ENCODE assay signal across 9 cellular contexts in genomic region chrX:45849261-45849660, GRCh38.
A peak's percentile ranks its signal among the peaks of the same experiment; 100 is the strongest.
DNase-seq lines count a peak whose midpoint lies in the region; ATAC-seq, FAIRE-seq and TF ChIP-seq lines count a peak whose summit lies in the region.
"Had no signal": no experiment of that assay in that cellular context is flagged by ENCODE, and none has a peak within 500 bp of the region (broad histone marks: within the 10 kb centered on the region; RNA-seq: fewer than 3 reads in every experiment).

No MANE protein-coding gene starts in this region.

- ATAC-seq in body of pancreas (no peak), left lung (peak; percentile 67), HG03045 (IDR thresholded peaks at IDR 0.05; ENCODE audit: unreplicated experiment) (no peak), GM19324 (IDR thresholded peaks at IDR 0.05; ENCODE audit: low FRiP score, unreplicated experiment) (no peak)

- intact Hi-C loops in body of pancreas (cut with DNase I) (loop anchor here (5.0 kb wide), 1 partner anchor 332 kb away; no protein-coding TSS in a partner anchor), left lung (cut with DNase I) (no loop called here), kidney (cut with DNase I) (no loop called here)

- no peaks in the 10 kb centered on the region for H3K9me3 ChIP-seq in NT2/D1 (ENCODE audit: insufficient read depth, low read length)
- no peaks in the 10 kb centered on the region for H3K9me3 ChIP-seq in body of pancreas
- no peaks in the 10 kb centered on the region for H3K9me3 ChIP-seq in left lung
- no peaks in the 10 kb centered on the region for H3K9me3 ChIP-seq in kidney (ENCODE audit: control insufficient read depth in 1 of 2, low read length in 2 of 2)
- H3K9me3 ChIP-seq: SJCRH30 had no signal

- FAIRE-seq in kidney (lab: Jason Lieb, UNC), result no peak

- 0 to 5% methylated on average over 4 of the region's 4 CpGs for WGBS in body of pancreas, 2 donors

- DNase-seq in AML-193 (lab: John Stamatoyannopoulos, UW) (peak; percentile 21 to 32), NT2/D1 (ENCODE audit: low read depth, low spot score) (no peak), body of pancreas (peak in 2 of 4 donors; percentile 22 to 24), left lung (no peak), kidney (no peak)

- no peak for TF ChIP-seq POLR2A in body of pancreas (IDR thresholded peaks at IDR 0.05)

- H3K4me3 ChIP-seq in GM12875 (ENCODE audit: low read depth, low read length) (no peak overlapping the region), NT2/D1 (ENCODE audit: insufficient read length, low read depth) (peak overlapping the region; percentile 90), body of pancreas (no peak overlapping the region), left lung (peak overlapping the region in 1 of 2 donors; percentile 56), kidney (ENCODE audit: low read length in 2 of 2) (no peak overlapping the region)

- H3K36me3 ChIP-seq in NT2/D1 (ENCODE audit: insufficient read depth, insufficient read length, low read length) (peaks cover 43% of the 10 kb centered on the region), body of pancreas (replicated peaks in 1 of 2; ENCODE audit: insufficient read depth in 1 of 2, low read depth in 2 of 2) (no peaks in the 10 kb centered on the region), left lung (no peaks in the 10 kb centered on the region), kidney (ENCODE audit: control insufficient read depth in 1 of 2, insufficient read depth in 2 of 2, low read length in 2 of 2) (no peaks in the 10 kb centered on the region)
- H3K36me3 ChIP-seq: SJCRH30 had no signal

- TF ChIP-seq CTCF in GM12875 (IDR thresholded peaks at IDR 0.05; ENCODE audit: borderline replicate concordance, insufficient read depth, low read depth, low read length), result 0 out of 2 replicates have a peak, but pooled peaks have one; percentile 5
- TF ChIP-seq CTCF in body of pancreas (IDR thresholded peaks at IDR 0.05), result peak in 4 of 7 experiments; percentile 9 to 41 (median 28)
- peak in 1 of 2 donors; percentile 22 for TF ChIP-seq CTCF in left lung (IDR thresholded peaks at IDR 0.05)
- no peak for TF ChIP-seq CTCF in kidney (IDR thresholded peaks at IDR 0.05; ENCODE audit: borderline replicate concordance, extremely low read depth, insufficient read depth)

- H3K27me3 ChIP-seq in NT2/D1 (ENCODE audit: insufficient read depth, insufficient read length) (no peaks in the 10 kb centered on the region), body of pancreas (no peaks in the 10 kb centered on the region), left lung (peaks cover 7 to 17% of the 10 kb centered on the region in 2 donors)
- H3K27me3 ChIP-seq: SJCRH30 had no signal

- H3K4me1 ChIP-seq in NT2/D1 (ENCODE audit: insufficient read depth, insufficient read length) (no peaks in the 10 kb centered on the region), body of pancreas (no peaks in the 10 kb centered on the region), left lung (no peaks in the 10 kb centered on the region), kidney (ENCODE audit: control insufficient read depth in 1 of 2, insufficient read depth in 1 of 2, low read depth in 1 of 2, low read length in 2 of 2) (no peaks in the 10 kb centered on the region)

- H3K9ac ChIP-seq in NT2/D1 (ENCODE audit: insufficient read length, low read depth) (peak overlapping the region; percentile 96), kidney (ENCODE audit: low read length in 2 of 2) (no peak overlapping the region)

- no peak overlapping the region for H3K27ac ChIP-seq in body of pancreas
- no peak overlapping the region for H3K27ac ChIP-seq in left lung
- no peak overlapping the region for H3K27ac ChIP-seq in kidney (ENCODE audit: low read depth in 2 of 2, low read length in 2 of 2)
- H3K27ac ChIP-seq: SJCRH30 had no signal

Comparison
In these comparisons a context has a peak if more than half of its experiments do, and no peak if none do; other contexts are left out.
1. DNase-seq: peak in AML-193 (2 of 2); none in NT2/D1 (single experiment), left lung (0 of 2) and kidney (single experiment).